Comparison of ENCODE assay signal across 8 cellular contexts in genomic region chr2:117771969-117772630, GRCh38. TPM values are rescaled to one million over a fixed set of nuclear protein-coding genes. Genes with fewer than 3 reads are reported as not detected.
DNase-seq lines count a peak whose midpoint lies in the region; ATAC-seq and TF ChIP-seq lines count a peak whose summit lies in the region.

No MANE protein-coding gene starts in this region.

- H3K9me2 ChIP-seq in GM23338 (ENCODE audit: insufficient read depth) (no peaks in the 10 kb centered on the region), OCI-LY1 (ENCODE audit: low read depth, low read length) (no peaks in the 10 kb centered on the region)

- H3K79me2 ChIP-seq in GM23338 (replicated peaks; ENCODE audit: insufficient read depth) (no peaks in the 10 kb centered on the region), OCI-LY1 (ENCODE audit: insufficient read depth, low read length) (no peaks in the 10 kb centered on the region)

- H3F3A ChIP-seq in GM23338 (replicated peaks; ENCODE audit: low read depth) (no peaks in the 10 kb centered on the region), OCI-LY1 (ENCODE audit: insufficient read depth, low read length) (no peaks in the 10 kb centered on the region)

- H3K4me1 ChIP-seq in GM23338 (ENCODE audit: insufficient read depth) = peaks cover 7% of the 10 kb centered on the region; the same call in 1 of the 2 replicates
- H3K4me1 ChIP-seq in OCI-LY1 (ENCODE audit: insufficient read depth, low read length, severe bottlenecking) = no peaks in the 10 kb centered on the region

- no peak overlapping the region for H3K4me3 ChIP-seq in GM23338
- no peak overlapping the region for H3K4me3 ChIP-seq in OCI-LY1 (ENCODE audit: low read depth, low read length, poor library complexity, severe bottlenecking)

- H3K27me3 ChIP-seq in GM23338 (ENCODE audit: insufficient read depth) (no peaks in the 10 kb centered on the region), OCI-LY1 (ENCODE audit: insufficient read depth, low read length) (no peaks in the 10 kb centered on the region)

- H3K9me3 ChIP-seq in OCI-LY1 (ENCODE audit: low read length) = no peaks in the 10 kb centered on the region

- ATAC-seq in GM23338 (no peak; the same call in 2 of the 3 replicates), HG02763 (IDR thresholded peaks at IDR 0.05; ENCODE audit: unreplicated experiment) (no peak), HG03045 (IDR thresholded peaks at IDR 0.05; ENCODE audit: unreplicated experiment) (no peak), HG02970 (IDR thresholded peaks at IDR 0.05; ENCODE audit: low FRiP score, unreplicated experiment) (no peak)

- H3K4me2 ChIP-seq in GM23338 = no peak overlapping the region
- H3K4me2 ChIP-seq in OCI-LY1 (ENCODE audit: low read length) = no peak overlapping the region

- H3K36me3 Mint-ChIP-seq in GM23338 (ENCODE audit: low read depth) = no peaks in the 10 kb centered on the region

- H3K4me1 Mint-ChIP-seq in GM23338 = peaks cover 9% of the 10 kb centered on the region; the same call in 2 of the 3 replicates

- H3K9me3 Mint-ChIP-seq in GM23338 = peaks cover 3% of the 10 kb centered on the region; the same call in 1 of the 3 replicates

- H3K4me3 Mint-ChIP-seq in GM23338 = no peak overlapping the region

- no peaks in the 10 kb centered on the region for H3K27me3 Mint-ChIP-seq in GM23338 (ENCODE audit: insufficient read depth, low read depth, poor library complexity)

- H3K36me3 ChIP-seq in GM23338 (ENCODE audit: insufficient read depth) = no peaks in the 10 kb centered on the region
- no peaks in the 10 kb centered on the region for H3K36me3 ChIP-seq in OCI-LY1 (ENCODE audit: insufficient read depth, low read length)

- H4K20me1 ChIP-seq in GM23338 (replicated peaks; ENCODE audit: insufficient read depth) (no peaks in the 10 kb centered on the region), OCI-LY1 (ENCODE audit: insufficient read depth, low read length) (no peaks in the 10 kb centered on the region)

- DNase-seq in A172 (ENCODE audit: low spot score) (peak; percentile 22), GM23338 (ENCODE audit: low spot score) (peak; percentile 52), fibroblast of peridontal ligament (ENCODE audit: extremely low read depth) (peak; percentile 40), germinal center (ENCODE audit: low spot score) (no peak)

- H2AFZ ChIP-seq in GM23338 (no peak overlapping the region), OCI-LY1 (ENCODE audit: low read length) (no peak overlapping the region)

- H3K27ac ChIP-seq in GM23338 (ENCODE audit: low read depth) (no peak overlapping the region), OCI-LY1 (ENCODE audit: low read depth, low read length, poor library complexity, severe bottlenecking) (no peak overlapping the region)

- H3K9ac ChIP-seq in OCI-LY1 (ENCODE audit: low read length) = no peak overlapping the region

- TF ChIP-seq CTCF in GM23338 (conservative IDR thresholded peaks at IDR 0.05; ENCODE audit: low read depth in 2 of 2) (peak; percentile 50 to 66), OCI-LY1 (IDR thresholded peaks at IDR 0.05; ENCODE audit: low read length) (peak; percentile 52)

- H3K27ac Mint-ChIP-seq in GM23338 = no peak overlapping the region; the same call in 1 of the 2 replicates

TF ChIP-seq in GM23338, 12 proteins besides CTCF, POLR2A, EP300 and RAD21:
- TF ChIP-seq ZNF331 (CRISPR knock-in tag; IDR thresholded peaks at IDR 0.05; ENCODE audit: low read depth) (no peak), POLR2AphosphoS5 (IDR thresholded peaks at IDR 0.05; ENCODE audit: low read depth) (no peak), NANOG (IDR thresholded peaks at IDR 0.05; ENCODE audit: borderline replicate concordance) (no peak), JUNB (IDR thresholded peaks at IDR 0.05; ENCODE audit: unreplicated experiment) (no peak), CREB1 (CRISPR knock-in tag; IDR thresholded peaks at IDR 0.05; ENCODE audit: low read depth) (no peak), ETS1 (IDR thresholded peaks at IDR 0.05) (no peak)

RNA-seq across cellular contexts. Expression of gene DDX18, which starts 42.4 kb away (rescaled TPM):
- 91.9 and 108 TPM in 2 replicates for total RNA-seq in A172 (2014; rRNA removed; shearing (Covaris generic))
- total RNA-seq in GM23338 (2014; rRNA removed; shearing (Covaris generic)) = 98.8 and 102 TPM in 2 replicates
- 169 and 183 TPM in 2 replicates for polyA plus RNA-seq in GM23338 (2016; fragmentation: Nextera tagmentation; extraction: Ambion mirVana)
